ENCODE assay signal across 1 cellular context in genomic region chr21:33451634-33452071, GRCh38.
TF ChIP-seq lines count a peak whose summit lies in the region.

No MANE protein-coding gene starts in this region.

TF ChIP-seq in IMR-90, 13 proteins besides CTCF, POLR2A, EP300 and RAD21:
- TF ChIP-seq CHD1 (IDR thresholded peaks at IDR 0.05; ENCODE audit: low read depth, low read length) (no peak), MAFK (IDR thresholded peaks at IDR 0.05; ENCODE audit: low read depth, low read length) (no peak), MXI1 (IDR thresholded peaks at IDR 0.05; ENCODE audit: borderline replicate concordance, low read depth, low read length) (no peak), MAZ (IDR thresholded peaks at IDR 0.05; ENCODE audit: borderline replicate concordance, low read depth, low read length) (no peak), NFE2L2 (IDR thresholded peaks at IDR 0.05; ENCODE audit: low read depth, low read length) (no peak), RFX5 (IDR thresholded peaks at IDR 0.05; ENCODE audit: low read depth, low read length) (no peak), FOS (IDR thresholded peaks at IDR 0.05; ENCODE audit: low read depth, low read length) (no peak), ELK1 (IDR thresholded peaks at IDR 0.05; ENCODE audit: borderline replicate concordance, low read depth, low read length) (no peak), CEBPB (IDR thresholded peaks at IDR 0.05; ENCODE audit: low read depth, low read length) (no peak), BHLHE40 (IDR thresholded peaks at IDR 0.05; ENCODE audit: low read depth, low read length) (no peak), RCOR1 (IDR thresholded peaks at IDR 0.05; ENCODE audit: insufficient replicate concordance, low read length) (no peak), USF2 (IDR thresholded peaks at IDR 0.05; ENCODE audit: low read depth, low read length) (no peak), SMC3 (IDR thresholded peaks at IDR 0.05; ENCODE audit: low read depth, low read length) (no peak)
TF ChIP-seq in IMR-90: peak in this region for 0.
